In the genomic region with DNA sequence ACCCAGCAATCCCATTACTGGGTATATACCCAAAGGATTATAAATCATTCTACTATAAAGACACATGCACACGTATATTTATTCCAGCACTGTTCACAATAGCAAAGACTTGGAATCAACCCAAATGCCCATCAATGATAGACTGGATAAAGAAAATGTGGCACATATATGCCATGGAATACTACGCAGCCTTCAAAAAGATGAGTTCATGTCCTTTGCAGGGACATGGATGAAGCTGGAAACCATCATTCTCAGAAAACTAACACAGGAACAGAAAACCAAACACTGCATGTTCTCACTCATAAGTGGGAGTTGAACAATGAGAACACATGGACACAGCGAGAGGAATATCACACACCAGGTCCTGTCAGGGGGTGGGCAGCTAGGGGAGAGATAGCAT, we compare ENCODE assay signal across 2 cellular contexts. TPM values are rescaled to one million over a fixed set of nuclear protein-coding genes. Genes with fewer than 3 reads are reported as not detected.
"Had no signal": no experiment of that assay in that cellular context is flagged by ENCODE, and none has a peak within 500 bp of the region (broad histone marks: within the 10 kb centered on the region; RNA-seq: fewer than 3 reads in every experiment).

No MANE protein-coding gene starts in this region.

RNA-seq across cellular contexts. Expression of a gene that starts 45.8 kb away (rescaled TPM):
- total RNA-seq: M059J, NCI-H460 had no signal
